ENCODE assay signal across 1 cellular context in the genomic region with DNA sequence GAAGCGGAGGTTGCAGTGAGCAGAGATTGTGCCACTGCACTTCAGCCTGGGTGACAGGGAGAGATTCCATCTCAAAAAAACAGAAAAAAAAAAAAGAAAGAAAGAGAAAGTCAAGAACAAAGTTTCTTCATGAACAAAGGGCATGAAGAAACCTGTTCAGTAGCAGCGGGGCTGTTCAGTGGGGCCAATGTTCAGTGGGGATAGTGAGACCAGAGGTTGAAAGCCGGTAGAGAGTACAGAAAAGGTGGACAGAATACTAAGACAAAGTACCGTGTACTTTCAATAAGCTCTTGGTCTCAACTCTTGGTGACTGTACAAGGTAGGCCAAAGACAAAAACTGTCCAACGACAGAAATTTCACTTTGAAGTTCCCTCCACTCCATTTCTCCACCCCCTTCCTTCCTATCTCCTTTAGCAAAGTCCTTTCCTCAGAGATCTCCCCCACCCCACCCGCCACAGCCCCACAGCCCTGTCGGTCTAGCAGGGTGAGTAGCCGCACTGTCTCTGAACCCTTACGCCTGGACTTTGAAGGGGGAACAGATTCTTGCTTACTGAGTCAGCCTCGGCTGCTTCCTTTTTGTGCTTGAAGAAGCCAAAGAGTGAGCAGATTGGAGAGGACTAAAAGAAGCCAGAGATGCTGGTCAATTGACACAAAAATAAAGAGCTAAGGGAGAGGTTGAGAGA.
TF ChIP-seq lines count a peak whose summit lies in the region.

No MANE protein-coding gene starts in this region.

TF ChIP-seq in GM23338, 12 proteins besides CTCF, POLR2A, EP300 and RAD21 (continued from another document):
- TF ChIP-seq, protein P1, sequence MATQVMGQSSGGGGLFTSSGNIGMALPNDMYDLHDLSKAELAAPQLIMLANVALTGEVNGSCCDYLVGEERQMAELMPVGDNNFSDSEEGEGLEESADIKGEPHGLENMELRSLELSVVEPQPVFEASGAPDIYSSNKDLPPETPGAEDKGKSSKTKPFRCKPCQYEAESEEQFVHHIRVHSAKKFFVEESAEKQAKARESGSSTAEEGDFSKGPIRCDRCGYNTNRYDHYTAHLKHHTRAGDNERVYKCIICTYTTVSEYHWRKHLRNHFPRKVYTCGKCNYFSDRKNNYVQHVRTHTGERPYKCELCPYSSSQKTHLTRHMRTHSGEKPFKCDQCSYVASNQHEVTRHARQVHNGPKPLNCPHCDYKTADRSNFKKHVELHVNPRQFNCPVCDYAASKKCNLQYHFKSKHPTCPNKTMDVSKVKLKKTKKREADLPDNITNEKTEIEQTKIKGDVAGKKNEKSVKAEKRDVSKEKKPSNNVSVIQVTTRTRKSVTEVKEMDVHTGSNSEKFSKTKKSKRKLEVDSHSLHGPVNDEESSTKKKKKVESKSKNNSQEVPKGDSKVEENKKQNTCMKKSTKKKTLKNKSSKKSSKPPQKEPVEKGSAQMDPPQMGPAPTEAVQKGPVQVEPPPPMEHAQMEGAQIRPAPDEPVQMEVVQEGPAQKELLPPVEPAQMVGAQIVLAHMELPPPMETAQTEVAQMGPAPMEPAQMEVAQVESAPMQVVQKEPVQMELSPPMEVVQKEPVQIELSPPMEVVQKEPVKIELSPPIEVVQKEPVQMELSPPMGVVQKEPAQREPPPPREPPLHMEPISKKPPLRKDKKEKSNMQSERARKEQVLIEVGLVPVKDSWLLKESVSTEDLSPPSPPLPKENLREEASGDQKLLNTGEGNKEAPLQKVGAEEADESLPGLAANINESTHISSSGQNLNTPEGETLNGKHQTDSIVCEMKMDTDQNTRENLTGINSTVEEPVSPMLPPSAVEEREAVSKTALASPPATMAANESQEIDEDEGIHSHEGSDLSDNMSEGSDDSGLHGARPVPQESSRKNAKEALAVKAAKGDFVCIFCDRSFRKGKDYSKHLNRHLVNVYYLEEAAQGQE (IDR thresholded peaks at IDR 0.05; ENCODE audit: unreplicated experiment) = no peak
- TF ChIP-seq EZH2 (IDR thresholded peaks at IDR 0.05; ENCODE audit: low read depth, unreplicated experiment) (no peak), CREB1 (CRISPR knock-in tag; IDR thresholded peaks at IDR 0.05; ENCODE audit: low read depth) (no peak), POLR2AphosphoS5 (IDR thresholded peaks at IDR 0.05; ENCODE audit: low read depth) (no peak), JUNB (IDR thresholded peaks at IDR 0.05; ENCODE audit: unreplicated experiment) (no peak), ZNF114 (CRISPR knock-in tag; IDR thresholded peaks at IDR 0.05) (no peak)
- TF ChIP-seq, protein P2, sequence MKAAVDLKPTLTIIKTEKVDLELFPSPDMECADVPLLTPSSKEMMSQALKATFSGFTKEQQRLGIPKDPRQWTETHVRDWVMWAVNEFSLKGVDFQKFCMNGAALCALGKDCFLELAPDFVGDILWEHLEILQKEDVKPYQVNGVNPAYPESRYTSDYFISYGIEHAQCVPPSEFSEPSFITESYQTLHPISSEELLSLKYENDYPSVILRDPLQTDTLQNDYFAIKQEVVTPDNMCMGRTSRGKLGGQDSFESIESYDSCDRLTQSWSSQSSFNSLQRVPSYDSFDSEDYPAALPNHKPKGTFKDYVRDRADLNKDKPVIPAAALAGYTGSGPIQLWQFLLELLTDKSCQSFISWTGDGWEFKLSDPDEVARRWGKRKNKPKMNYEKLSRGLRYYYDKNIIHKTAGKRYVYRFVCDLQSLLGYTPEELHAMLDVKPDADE (IDR thresholded peaks at IDR 0.05) = no peak
TF ChIP-seq in GM23338: peak in this region for 0.
